ENCODE assay signal across 8 cellular contexts in genomic region chr1:36397083-36397377, GRCh38. TPM values are rescaled to one million over a fixed set of nuclear protein-coding genes. Genes with fewer than 3 reads are reported as not detected.
DNase-seq lines count a peak whose midpoint lies in the region; ATAC-seq and TF ChIP-seq lines count a peak whose summit lies in the region.

No MANE protein-coding gene starts in this region.

- no peaks in the 10 kb centered on the region for H3K9me3 ChIP-seq in body of pancreas
- no peaks in the 10 kb centered on the region for H3K9me3 ChIP-seq in lung (ENCODE audit: control insufficient read depth in 2 of 2, insufficient read depth in 1 of 2, low read length in 1 of 2)
- no peaks in the 10 kb centered on the region for H3K9me3 ChIP-seq in upper lobe of right lung

- no peaks in the 10 kb centered on the region for H3K27me3 ChIP-seq in body of pancreas
- H3K27me3 ChIP-seq in lung (ENCODE audit: control insufficient read depth, insufficient read depth) = no peaks in the 10 kb centered on the region
- no peaks in the 10 kb centered on the region for H3K27me3 ChIP-seq in upper lobe of right lung

- no peak for TF ChIP-seq POLR2A in body of pancreas (IDR thresholded peaks at IDR 0.05)

- H3K4me1 ChIP-seq in body of pancreas = peaks cover 12% of the 10 kb centered on the region
- peaks cover 3 to 8% of the 10 kb centered on the region in 2 donors for H3K4me1 ChIP-seq in lung (ENCODE audit: control insufficient read depth in 2 of 2, insufficient read depth in 2 of 2, low read length in 2 of 2)
- peaks cover 18% of the 10 kb centered on the region for H3K4me1 ChIP-seq in upper lobe of right lung

- TF ChIP-seq CTCF in GM12875 (IDR thresholded peaks at IDR 0.05; ENCODE audit: borderline replicate concordance, insufficient read depth, low read depth, low read length) (no peak), body of pancreas (IDR thresholded peaks at IDR 0.05) (no peak), lung (IDR thresholded peaks at IDR 0.05; ENCODE audit: control extremely low read depth, extremely low read depth) (no peak), upper lobe of right lung (IDR thresholded peaks at IDR 0.05) (no peak), GM13977 (IDR thresholded peaks at IDR 0.05; ENCODE audit: extremely low read depth, insufficient read depth, missing control alignments) (no peak)

- in situ Hi-C loops in GM13977 (cut with MboI; ENCODE audit: low pct_unique_long_range_greater_than_20kb, low sequenced_read_pairs, unreplicated experiment) = no loop called here

- ATAC-seq in HG03342 (IDR thresholded peaks at IDR 0.05; ENCODE audit: unreplicated experiment) (peak; percentile 36), body of pancreas (peak; percentile 43), lung (ENCODE audit: insufficient read depth, low FRiP score) (no peak), upper lobe of right lung (peak; percentile 40)

- H3K27ac ChIP-seq in body of pancreas (peak overlapping the region; percentile 80 to 93 (median 88)), lung (ENCODE audit: low read depth in 1 of 2, low read length in 1 of 2) (peak overlapping the region; percentile 95 to 97), upper lobe of right lung (peak overlapping the region; percentile 87)

- intact Hi-C loops in body of pancreas (cut with DNase I) (no loop called here), upper lobe of right lung (cut with DNase I) (no loop called here)

- DNase-seq in body of pancreas (no peak), lung (ENCODE audit: low spot score) (no peak), upper lobe of right lung (no peak), GM13977 (ENCODE audit: low spot score) (no peak), NCI-H2029 treated with DMSO at 0.1 percent for 48 hours (lab: John Stamatoyannopoulos, UW) (no peak)
- no peak for DNase-seq in stimulated activated CD4-positive, alpha-beta T cell treated with anti-CD3 and anti-CD28 coated beads, Interleukin-12 subunit alpha, Interleukin-12 subunit beta, amount 100 ng/mL, for 4 hours

- H3K4me3 ChIP-seq in GM12875 (ENCODE audit: low read depth, low read length) = peak overlapping the region; percentile 99
- peak overlapping the region in 1 of 2 donors; percentile 75 for H3K4me3 ChIP-seq in body of pancreas
- H3K4me3 ChIP-seq in lung = peak overlapping the region; percentile 60
- peak overlapping the region; percentile 77 for H3K4me3 ChIP-seq in upper lobe of right lung

- 0 to 1% methylated on average over 2 to 5 of the region's 5 CpGs for whole genome bisulfite sequencing in body of pancreas, 2 donors
- WGBS in lung, 2 donors = 6 to 12% methylated on average over 5 of the region's 5 CpGs

- peaks cover 0 to 8% of the 10 kb centered on the region in 2 donors for H3K36me3 ChIP-seq in body of pancreas (replicated peaks in 1 of 2; ENCODE audit: insufficient read depth in 1 of 2, low read depth in 2 of 2)
- peaks cover 0 to 21% of the 10 kb centered on the region in 2 donors for H3K36me3 ChIP-seq in lung (ENCODE audit: control insufficient read depth in 2 of 2, insufficient read depth in 2 of 2, low read length in 2 of 2)
- H3K36me3 ChIP-seq in upper lobe of right lung = peaks cover 23% of the 10 kb centered on the region

RNA-seq across cellular contexts. Expression of gene LSM10, which starts 0.7 kb away (rescaled TPM):
- 10 to 100 TPM; 12.2 to 21.8 TPM for total RNA-seq in body of pancreas
- 10 to 100 TPM; 10.7 to 42.6 TPM for total RNA-seq in lung
- polyA plus RNA-seq in lung = 10 to 100 TPM; 47.0 to 70.6 TPM
- 39.4 TPM for total RNA-seq in upper lobe of right lung

RNA-seq across cellular contexts. Expression of gene STK40, which starts 11.3 kb away (rescaled TPM):
- total RNA-seq in body of pancreas (10 to 100 TPM; 25.2 to 30.3 TPM), lung (10 to 100 TPM; 25.4 to 82.9 TPM), upper lobe of right lung (78.9 TPM)
- polyA plus RNA-seq in lung = 10 to 100 TPM; 26.0 to 71.3 TPM

RNA-seq across cellular contexts. Expression of gene OSCP1, which starts 53.2 kb away (rescaled TPM):
- total RNA-seq in body of pancreas = 1 to 10 TPM; 2.0 to 3.9 TPM
- 10 to 100 TPM; 28.6 to 31.4 TPM for total RNA-seq in lung
- polyA plus RNA-seq in lung = 10 to 100 TPM; 16.9 to 17.8 TPM
- total RNA-seq in upper lobe of right lung = 8.2 TPM
